Comparison of ENCODE assay signal across 11 cellular contexts in genomic region chr16:56675685-56676210, GRCh38. TPM values are rescaled to one million over a fixed set of nuclear protein-coding genes. Genes with fewer than 3 reads are reported as not detected.
A peak's percentile ranks its signal among the peaks of the same experiment; 100 is the strongest.
DNase-seq lines count a peak whose midpoint lies in the region; ATAC-seq, FAIRE-seq and TF ChIP-seq lines count a peak whose summit lies in the region.
"Had no signal": no experiment of that assay in that cellular context is flagged by ENCODE, and none has a peak within 500 bp of the region (broad histone marks: within the 10 kb centered on the region; RNA-seq: fewer than 3 reads in every experiment).

No MANE protein-coding gene starts in this region.

- CTCF ChIA-PET in HepG2 (lab: Yijun Ruan, JAX; ENCODE audit: low intra/inter-chr PET ratio, low total read pairs), result interaction anchor here (3.8 kb wide), 1 partner anchor 26 kb away, joined by 36 read pairs; no protein-coding TSS in a partner anchor

- no peak for FAIRE-seq in HepG2 (lab: Jason Lieb, UNC)

- TF ChIP-seq RAD21 in liver (IDR thresholded peaks at IDR 0.05) (no peak), HepG2 (CRISPR knock-in tag; IDR thresholded peaks at IDR 0.05) (no peak)

- peaks cover 0 to 7% (median 2%) of the 10 kb centered on the region in 4 donors for H3K4me1 ChIP-seq in liver (ENCODE audit: control insufficient read depth in 4 of 4, insufficient read depth in 4 of 4, low read length in 3 of 4)
- peaks cover 10% of the 10 kb centered on the region for H3K4me1 ChIP-seq in HepG2 (ENCODE audit: insufficient read depth, low read length)
- no peaks in the 10 kb centered on the region for H3K4me1 ChIP-seq in colonic mucosa
- H3K4me1 ChIP-seq in neuronal stem cell (ENCODE audit: control insufficient read depth in 2 of 2, insufficient read depth in 1 of 2, low read depth in 1 of 2, low read length in 2 of 2), result peaks cover 0 to 6% of the 10 kb centered on the region in 2 donors

- H3K36me3 ChIP-seq in liver (ENCODE audit: control insufficient read depth in 4 of 4, insufficient read depth in 3 of 4, low read depth in 1 of 4, low read length in 3 of 4) (no peaks in the 10 kb centered on the region), HepG2 (replicated peaks in 1 of 2; ENCODE audit: control insufficient read depth in 1 of 2, insufficient read depth in 2 of 2, low read length in 2 of 2) (no peaks in the 10 kb centered on the region), colonic mucosa (no peaks in the 10 kb centered on the region), neuronal stem cell (replicated peaks in 1 of 2; ENCODE audit: control insufficient read depth in 2 of 2, insufficient read depth in 2 of 2, low read length in 2 of 2) (no peaks in the 10 kb centered on the region)

- no peaks in the 10 kb centered on the region for H3K79me2 ChIP-seq in HepG2 (ENCODE audit: insufficient read depth, low read length)

- H2BK12ac ChIP-seq in neuronal stem cell (ENCODE audit: low read length), result no peak overlapping the region

- no peak overlapping the region for H2BK15ac ChIP-seq in neuronal stem cell (ENCODE audit: low read length)

- no peak overlapping the region for H4K8ac ChIP-seq in neuronal stem cell (ENCODE audit: low read depth, low read length)

- no peaks in the 10 kb centered on the region for H3K27me3 ChIP-seq in liver (ENCODE audit: control insufficient read depth in 4 of 4, insufficient read depth in 4 of 4, low read length in 3 of 4)
- H3K27me3 ChIP-seq in HepG2 (ENCODE audit: control insufficient read depth in 1 of 2, insufficient read depth in 2 of 2, low read length in 2 of 2), result peaks cover 0 to 30% of the 10 kb centered on the region in 2 experiments; a peak in 3 of 5 replicates
- peaks cover 6% of the 10 kb centered on the region for H3K27me3 ChIP-seq in colonic mucosa
- H3K27me3 ChIP-seq in neuronal stem cell (ENCODE audit: control insufficient read depth in 3 of 3, insufficient read depth in 3 of 3, low read depth in 1 of 3, low read length in 3 of 3), result peaks cover 12 to 93% (median 63%) of the 10 kb centered on the region in 3 experiments

- H3K79me1 ChIP-seq in neuronal stem cell (ENCODE audit: low read depth, low read length), result no peaks in the 10 kb centered on the region

- H4K91ac ChIP-seq in neuronal stem cell (ENCODE audit: low read depth, low read length, poor library complexity), result no peak overlapping the region

- H3K9ac ChIP-seq in liver (ENCODE audit: low read depth in 1 of 2, low read length in 2 of 2), result no peak overlapping the region
- no peak overlapping the region for H3K9ac ChIP-seq in HepG2 (ENCODE audit: insufficient read depth, low read depth, low read length)
- peak overlapping the region; percentile 30 to 46 for H3K9ac ChIP-seq in colonic mucosa (ENCODE audit: low read depth in 2 of 2, low read length in 2 of 2)
- no peak overlapping the region for H3K9ac ChIP-seq in neuronal stem cell (ENCODE audit: low read depth, low read length, poor library complexity)

- no peak overlapping the region for H3K14ac ChIP-seq in neuronal stem cell (ENCODE audit: low read length)

- H3K4me3 ChIP-seq in liver (ENCODE audit: low read depth in 1 of 3, low read length in 3 of 3) (peak overlapping the region in 2 of 3 donors; percentile 15 to 17), HepG2 (replicated peaks in 1 of 3; ENCODE audit: insufficient read depth in 1 of 3, low read depth in 2 of 3, low read length in 3 of 3) (no peak overlapping the region), colonic mucosa (peak overlapping the region; percentile 29), neuronal stem cell (ENCODE audit: low read length in 2 of 2) (no peak overlapping the region)
- H3K4me3 ChIP-seq: lung had no signal

- POLR2A ChIA-PET in HepG2 (lab: Yijun Ruan, JAX), result no interaction called here

- peak overlapping the region; percentile 82 for H3K23ac ChIP-seq in neuronal stem cell (ENCODE audit: low read depth, low read length, poor library complexity)

- TF ChIP-seq CTCF in liver (IDR thresholded peaks at IDR 0.05; ENCODE audit: low read depth, low read length, missing input control) (no peak), HepG2 (CRISPR knock-in tag; IDR thresholded peaks at IDR 0.05) (no peak), colonic mucosa (IDR thresholded peaks at IDR 0.05) (no peak)

- H3K18ac ChIP-seq in neuronal stem cell (ENCODE audit: low read length), result peak overlapping the region; percentile 35

- H2BK120ac ChIP-seq in neuronal stem cell (ENCODE audit: low read depth, low read length), result no peak overlapping the region

- H2AFZ ChIP-seq in HepG2 (ENCODE audit: low read length) (no peak overlapping the region), neuronal stem cell (ENCODE audit: low read length) (peak overlapping the region; percentile 22)

- H4K20me1 ChIP-seq in HepG2 (ENCODE audit: insufficient read depth, low read length), result no peaks in the 10 kb centered on the region

- TF ChIP-seq EP300 in HepG2 (IDR thresholded peaks at IDR 0.05; ENCODE audit: low read depth in 2 of 2, low read length in 2 of 2), result no peak
- no peak for TF ChIP-seq EP300 in HepG2 (CRISPR knock-in tag; IDR thresholded peaks at IDR 0.05; ENCODE audit: borderline replicate concordance)

- in situ Hi-C loops in HepG2 (cut with HindIII; ENCODE audit: extremely low pct_ligation_motif_present, low pct_unique_long_range_greater_than_20kb), result no loop called here

- TF ChIP-seq POLR2A in HepG2 (IDR thresholded peaks at IDR 0.05; ENCODE audit: insufficient read depth in 1 of 2, low read depth in 2 of 2, low read length in 2 of 2), result no peak

- no peak overlapping the region for H2AK5ac ChIP-seq in neuronal stem cell (ENCODE audit: low read depth, low read length)

- no peak overlapping the region for H3K4ac ChIP-seq in neuronal stem cell (ENCODE audit: low read length)

- H3K9me3 ChIP-seq in liver (ENCODE audit: control insufficient read depth in 4 of 4, low read length in 3 of 4), result no peaks in the 10 kb centered on the region
- H3K9me3 ChIP-seq in HepG2 (ENCODE audit: low read length), result no peaks in the 10 kb centered on the region
- no peaks in the 10 kb centered on the region for H3K9me3 ChIP-seq in colonic mucosa
- peaks cover 0 to 2% of the 10 kb centered on the region in 2 donors for H3K9me3 ChIP-seq in neuronal stem cell (replicated peaks in 1 of 2; ENCODE audit: control insufficient read depth in 2 of 2, insufficient read depth in 1 of 2, low read depth in 1 of 2, low read length in 2 of 2)

- WGBS in liver, result 27% methylated on average over 32 of the region's 32 CpGs
- WGBS in HepG2 (ENCODE audit: low lambda C conversion rate), result 74% methylated on average over 27 of the region's 32 CpGs
- no CpG with 5 or more reads among the region's 32 CpGs for WGBS in neuronal stem cell (ENCODE audit: extremely low coverage in 2 of 2, insufficient read length in 2 of 2, insufficient replicate concordance in 1 of 2), 2 donors

- H3K4me2 ChIP-seq in HepG2 (ENCODE audit: low read depth, low read length) (no peak overlapping the region), neuronal stem cell (ENCODE audit: insufficient read depth, low read length, poor library complexity, severe bottlenecking) (peak overlapping the region; percentile 51)

- intact Hi-C loops in HepG2 (cut with micrococcal nuclease; ENCODE audit: unreplicated experiment) (no loop called here), colonic mucosa (cut with DNase I) (no loop called here)

- DNase-seq in HepG2 (ENCODE audit: low spot score), result no peak
- DNase-seq in colonic mucosa, result no peak
- DNase-seq in neuronal stem cell (ENCODE audit: low spot score), result no peak
- DNase-seq in DMS114 treated with DMSO at 0.1 percent for 48 hours (lab: John Stamatoyannopoulos, UW; ENCODE audit: unreplicated experiment), result no peak
- DNase-seq in epidermal melanocyte (ENCODE audit: insufficient read length, low spot score), result no peak
- DNase-seq: NCI-H1105 had no signal

- BruUV-seq in HepG2 (replicated peaks; lab: Mats Ljungman, UMichigan), result no TSS peak

- H3K27ac ChIP-seq in liver (ENCODE audit: low read depth in 1 of 2, low read length in 2 of 2), result no peak overlapping the region
- H3K27ac ChIP-seq in HepG2 (ENCODE audit: extremely low read length, insufficient read depth, low read length), result no peak overlapping the region
- H3K27ac ChIP-seq in colonic mucosa, result no peak overlapping the region
- H3K27ac ChIP-seq in neuronal stem cell (replicated peaks; ENCODE audit: low read length), result no peak overlapping the region
- H3K27ac ChIP-seq: C4-2B had no signal

- no peak for ATAC-seq in HepG2
- no peak for ATAC-seq in HG03469 (IDR thresholded peaks at IDR 0.05; ENCODE audit: unreplicated experiment)
- ATAC-seq in HG02678 (IDR thresholded peaks at IDR 0.05; ENCODE audit: unreplicated experiment), result no peak

- H2BK5ac ChIP-seq in neuronal stem cell (ENCODE audit: low read length), result no peak overlapping the region

RNA-seq across cellular contexts. Expression of gene MT1H, which starts 6.1 kb away (rescaled TPM):
- 1,000 to 10,000 TPM in 1 of 2 donors, 1 to 10 TPM in 1; 4.4 to 1,396 TPM for total RNA-seq in liver
- 1,000 to 10,000 TPM in 1 of 2 donors, 100 to 1,000 TPM in 1; 479 to 1,775 TPM for polyA plus RNA-seq in liver
- 0.60 TPM in 1 of 2 replicates, not detected in the other for total RNA-seq in HepG2 (2016; rRNA removed; fragmentation: Illumina TruSeq; extraction: Trizol)
- not detected in 2 replicates for total RNA-seq in HepG2 (2016; cell fraction: cytosol; rRNA removed; fragmentation: Illumina TruSeq; extraction: Trizol; ENCODE audit: low read depth)
- not detected in 2 replicates for total RNA-seq in HepG2 (2016; cell fraction: insoluble cytoplasmic fraction; rRNA removed; fragmentation: Illumina TruSeq; extraction: Trizol)
- not detected in 2 replicates for total RNA-seq in HepG2 (2016; cell fraction: membrane; rRNA removed; fragmentation: Illumina TruSeq; extraction: Trizol)
- 0.65 TPM in 1 of 2 replicates, not detected in the other for total RNA-seq in HepG2 (2016; cell fraction: nucleus; rRNA removed; fragmentation: Illumina TruSeq; extraction: Trizol)
- polyA plus RNA-seq in HepG2 (2011; rRNA removed), result not detected in 2 replicates
- polyA plus RNA-seq in HepG2 (2011; cell fraction: cytosol; rRNA removed), result not detected in 2 replicates
- not detected in 2 replicates for polyA plus RNA-seq in HepG2 (2011; cell fraction: nucleus; rRNA removed)
- polyA plus RNA-seq in HepG2 (2012), result not detected in 2 replicates
- polyA plus RNA-seq in HepG2 (2016; cell fraction: cytosol; fragmentation: Illumina TruSeq; extraction: Trizol; ENCODE audit: low read depth), result 0.37 TPM in 1 of 2 replicates, not detected in the other
- 1.2 TPM in 1 of 2 replicates, not detected in the other for polyA plus RNA-seq in HepG2 (2016; cell fraction: insoluble cytoplasmic fraction; fragmentation: Illumina TruSeq; extraction: Trizol; ENCODE audit: low read depth)
- not detected in 2 replicates for polyA plus RNA-seq in HepG2 (2016; cell fraction: membrane; fragmentation: Illumina TruSeq; extraction: Trizol; ENCODE audit: low read depth)
- 2.4 TPM in 1 of 2 replicates, not detected in the other for polyA plus RNA-seq in HepG2 (2016; cell fraction: nucleus; fragmentation: Illumina TruSeq; extraction: Trizol; ENCODE audit: insufficient read depth, low read depth)
- not detected in 2 replicates for polyA minus RNA-seq in HepG2 (2011; rRNA and poly(A)+ RNA removed; ENCODE audit: low replicate concordance)
- polyA minus RNA-seq in HepG2 (2011; cell fraction: cytosol; rRNA and poly(A)+ RNA removed), result not detected in 2 replicates
- polyA minus RNA-seq in HepG2 (2011; cell fraction: nucleus; rRNA and poly(A)+ RNA removed), result not detected in 2 replicates
- 100 to 1,000 TPM in 1 of 2 donors, 10 to 100 TPM in 1; 43.8 to 180 TPM for total RNA-seq in colonic mucosa
- not detected for polyA plus RNA-seq in neuronal stem cell (2013, experiment 1 of 2)
- polyA plus RNA-seq in neuronal stem cell (2013, experiment 2 of 2), result not detected

RNA-seq across cellular contexts. Expression of gene MT1X, which starts 6.5 kb away (rescaled TPM):
- total RNA-seq in liver (100 to 1,000 TPM; 213 to 754 TPM), HepG2 (2016; rRNA removed; fragmentation: Illumina TruSeq; extraction: Trizol) (288 and 327 TPM in 2 replicates), colonic mucosa (100 to 1,000 TPM; 112 to 149 TPM)
- polyA plus RNA-seq in liver (1,000 to 10,000 TPM; 2,051 to 3,979 TPM), HepG2 (2011; rRNA removed) (9.8 and 19.7 TPM in 2 replicates)
- 73.9 and 100 TPM in 2 replicates for total RNA-seq in HepG2 (2016; cell fraction: cytosol; rRNA removed; fragmentation: Illumina TruSeq; extraction: Trizol; ENCODE audit: low read depth)
- total RNA-seq in HepG2 (2016; cell fraction: insoluble cytoplasmic fraction; rRNA removed; fragmentation: Illumina TruSeq; extraction: Trizol), result 257 and 313 TPM in 2 replicates
- total RNA-seq in HepG2 (2016; cell fraction: membrane; rRNA removed; fragmentation: Illumina TruSeq; extraction: Trizol), result 97.1 and 117 TPM in 2 replicates
- total RNA-seq in HepG2 (2016; cell fraction: nucleus; rRNA removed; fragmentation: Illumina TruSeq; extraction: Trizol), result 90.2 and 125 TPM in 2 replicates
- polyA plus RNA-seq in HepG2 (2011; cell fraction: cytosol; rRNA removed), result 45.2 and 131 TPM in 2 replicates
- 13.2 and 26.8 TPM in 2 replicates for polyA plus RNA-seq in HepG2 (2011; cell fraction: nucleus; rRNA removed)
- 19.2 and 23.8 TPM in 2 replicates for polyA plus RNA-seq in HepG2 (2012)
- polyA plus RNA-seq in HepG2 (2016; cell fraction: cytosol; fragmentation: Illumina TruSeq; extraction: Trizol; ENCODE audit: low read depth), result 63.5 and 83.4 TPM in 2 replicates
- polyA plus RNA-seq in HepG2 (2016; cell fraction: insoluble cytoplasmic fraction; fragmentation: Illumina TruSeq; extraction: Trizol; ENCODE audit: low read depth), result 331 and 345 TPM in 2 replicates
- 110 and 112 TPM in 2 replicates for polyA plus RNA-seq in HepG2 (2016; cell fraction: membrane; fragmentation: Illumina TruSeq; extraction: Trizol; ENCODE audit: low read depth)
- polyA plus RNA-seq in HepG2 (2016; cell fraction: nucleus; fragmentation: Illumina TruSeq; extraction: Trizol; ENCODE audit: insufficient read depth, low read depth), result 198 and 202 TPM in 2 replicates
- 60.6 and 119 TPM in 2 replicates for polyA minus RNA-seq in HepG2 (2011; rRNA and poly(A)+ RNA removed; ENCODE audit: low replicate concordance)
- polyA minus RNA-seq in HepG2 (2011; cell fraction: cytosol; rRNA and poly(A)+ RNA removed), result 14.0 and 19.4 TPM in 2 replicates
- 6.5 and 8.1 TPM in 2 replicates for polyA minus RNA-seq in HepG2 (2011; cell fraction: nucleus; rRNA and poly(A)+ RNA removed)
- 36.2 TPM for polyA plus RNA-seq in neuronal stem cell (2013, experiment 1 of 2)
- 33.3 TPM for polyA plus RNA-seq in neuronal stem cell (2013, experiment 2 of 2)

RNA-seq across cellular contexts. Expression of gene MT1G, which starts 7.9 kb away (rescaled TPM):
- total RNA-seq in liver, result 1,000 to 10,000 TPM in 1 of 2 donors, 100 to 1,000 TPM in 1; 152 to 2,353 TPM
- polyA plus RNA-seq in liver, result 1,000 to 10,000 TPM; 4,443 to 9,444 TPM
- total RNA-seq in HepG2 (2016; rRNA removed; fragmentation: Illumina TruSeq; extraction: Trizol), result 377 and 511 TPM in 2 replicates
- 81.8 and 119 TPM in 2 replicates for total RNA-seq in HepG2 (2016; cell fraction: cytosol; rRNA removed; fragmentation: Illumina TruSeq; extraction: Trizol; ENCODE audit: low read depth)
- total RNA-seq in HepG2 (2016; cell fraction: insoluble cytoplasmic fraction; rRNA removed; fragmentation: Illumina TruSeq; extraction: Trizol), result 362 and 548 TPM in 2 replicates
- 191 and 213 TPM in 2 replicates for total RNA-seq in HepG2 (2016; cell fraction: membrane; rRNA removed; fragmentation: Illumina TruSeq; extraction: Trizol)
- 142 and 170 TPM in 2 replicates for total RNA-seq in HepG2 (2016; cell fraction: nucleus; rRNA removed; fragmentation: Illumina TruSeq; extraction: Trizol)
- polyA plus RNA-seq in HepG2 (2011; rRNA removed), result 1.1 and 3.6 TPM in 2 replicates
- 1.00 and 10.2 TPM in 2 replicates for polyA plus RNA-seq in HepG2 (2011; cell fraction: cytosol; rRNA removed)
- 2.0 and 3.1 TPM in 2 replicates for polyA plus RNA-seq in HepG2 (2011; cell fraction: nucleus; rRNA removed)
- 11.3 and 12.1 TPM in 2 replicates for polyA plus RNA-seq in HepG2 (2012)
- polyA plus RNA-seq in HepG2 (2016; cell fraction: cytosol; fragmentation: Illumina TruSeq; extraction: Trizol; ENCODE audit: low read depth), result 179 and 216 TPM in 2 replicates
- polyA plus RNA-seq in HepG2 (2016; cell fraction: insoluble cytoplasmic fraction; fragmentation: Illumina TruSeq; extraction: Trizol; ENCODE audit: low read depth), result 943 and 977 TPM in 2 replicates
- 335 and 361 TPM in 2 replicates for polyA plus RNA-seq in HepG2 (2016; cell fraction: membrane; fragmentation: Illumina TruSeq; extraction: Trizol; ENCODE audit: low read depth)
- 454 and 473 TPM in 2 replicates for polyA plus RNA-seq in HepG2 (2016; cell fraction: nucleus; fragmentation: Illumina TruSeq; extraction: Trizol; ENCODE audit: insufficient read depth, low read depth)
- 4.1 TPM in 1 of 2 replicates, not detected in the other for polyA minus RNA-seq in HepG2 (2011; rRNA and poly(A)+ RNA removed; ENCODE audit: low replicate concordance)
- 2.0 TPM in 1 of 2 replicates, not detected in the other for polyA minus RNA-seq in HepG2 (2011; cell fraction: cytosol; rRNA and poly(A)+ RNA removed)
- not detected in 2 replicates for polyA minus RNA-seq in HepG2 (2011; cell fraction: nucleus; rRNA and poly(A)+ RNA removed)
- 100 to 1,000 TPM; 243 to 995 TPM for total RNA-seq in colonic mucosa
- not detected for polyA plus RNA-seq in neuronal stem cell (2013, experiment 1 of 2)
- polyA plus RNA-seq in neuronal stem cell (2013, experiment 2 of 2), result not detected

RNA-seq across cellular contexts. Expression of gene MT1F, which starts 18.0 kb away (rescaled TPM):
- total RNA-seq in liver (100 to 1,000 TPM in 1 of 2 donors, 10 to 100 TPM in 1; 14.2 to 142 TPM), HepG2 (2016; rRNA removed; fragmentation: Illumina TruSeq; extraction: Trizol) (169 and 211 TPM in 2 replicates), colonic mucosa (10 to 100 TPM; 35.5 to 40.0 TPM)
- polyA plus RNA-seq in liver (100 to 1,000 TPM; 126 to 895 TPM), HepG2 (2011; rRNA removed) (1.2 and 1.9 TPM in 2 replicates)
- 74.8 and 116 TPM in 2 replicates for total RNA-seq in HepG2 (2016; cell fraction: cytosol; rRNA removed; fragmentation: Illumina TruSeq; extraction: Trizol; ENCODE audit: low read depth)
- 152 and 218 TPM in 2 replicates for total RNA-seq in HepG2 (2016; cell fraction: insoluble cytoplasmic fraction; rRNA removed; fragmentation: Illumina TruSeq; extraction: Trizol)
- total RNA-seq in HepG2 (2016; cell fraction: membrane; rRNA removed; fragmentation: Illumina TruSeq; extraction: Trizol), result 102 and 129 TPM in 2 replicates
- 74.7 and 86.2 TPM in 2 replicates for total RNA-seq in HepG2 (2016; cell fraction: nucleus; rRNA removed; fragmentation: Illumina TruSeq; extraction: Trizol)
- polyA plus RNA-seq in HepG2 (2011; cell fraction: cytosol; rRNA removed), result 0.65 and 3.2 TPM in 2 replicates
- polyA plus RNA-seq in HepG2 (2011; cell fraction: nucleus; rRNA removed), result 0.74 and 1.2 TPM in 2 replicates
- 7.4 and 10.6 TPM in 2 replicates for polyA plus RNA-seq in HepG2 (2012)
- 118 and 166 TPM in 2 replicates for polyA plus RNA-seq in HepG2 (2016; cell fraction: cytosol; fragmentation: Illumina TruSeq; extraction: Trizol; ENCODE audit: low read depth)
- polyA plus RNA-seq in HepG2 (2016; cell fraction: insoluble cytoplasmic fraction; fragmentation: Illumina TruSeq; extraction: Trizol; ENCODE audit: low read depth), result 244 and 275 TPM in 2 replicates
- polyA plus RNA-seq in HepG2 (2016; cell fraction: membrane; fragmentation: Illumina TruSeq; extraction: Trizol; ENCODE audit: low read depth), result 146 and 151 TPM in 2 replicates
- 115 and 132 TPM in 2 replicates for polyA plus RNA-seq in HepG2 (2016; cell fraction: nucleus; fragmentation: Illumina TruSeq; extraction: Trizol; ENCODE audit: insufficient read depth, low read depth)
- 0.28 and 5.1 TPM in 2 replicates for polyA minus RNA-seq in HepG2 (2011; rRNA and poly(A)+ RNA removed; ENCODE audit: low replicate concordance)
- 1.3 and 2.2 TPM in 2 replicates for polyA minus RNA-seq in HepG2 (2011; cell fraction: cytosol; rRNA and poly(A)+ RNA removed)
- polyA minus RNA-seq in HepG2 (2011; cell fraction: nucleus; rRNA and poly(A)+ RNA removed), result 0.64 TPM in 1 of 2 replicates, not detected in the other
- polyA plus RNA-seq in neuronal stem cell (2013, experiment 1 of 2), result 1.9 TPM
- polyA plus RNA-seq in neuronal stem cell (2013, experiment 2 of 2), result 2.0 TPM

RNA-seq across cellular contexts. Expression of gene MT1B, which starts 24.1 kb away (rescaled TPM):
- total RNA-seq in liver, result 1 to 10 TPM in 1 of 2 donors, not detected in 1; 1.5 TPM
- polyA plus RNA-seq in liver, result 1 to 10 TPM in 1 of 2 donors, not detected in 1; 1.2 TPM
- total RNA-seq in HepG2 (2016; rRNA removed; fragmentation: Illumina TruSeq; extraction: Trizol), result 0.89 TPM in 1 of 2 replicates, not detected in the other
- not detected in 2 replicates for total RNA-seq in HepG2 (2016; cell fraction: cytosol; rRNA removed; fragmentation: Illumina TruSeq; extraction: Trizol; ENCODE audit: low read depth)
- 0.45 TPM in 1 of 2 replicates, not detected in the other for total RNA-seq in HepG2 (2016; cell fraction: insoluble cytoplasmic fraction; rRNA removed; fragmentation: Illumina TruSeq; extraction: Trizol)
- not detected in 2 replicates for total RNA-seq in HepG2 (2016; cell fraction: membrane; rRNA removed; fragmentation: Illumina TruSeq; extraction: Trizol)
- total RNA-seq in HepG2 (2016; cell fraction: nucleus; rRNA removed; fragmentation: Illumina TruSeq; extraction: Trizol), result not detected in 2 replicates
- polyA plus RNA-seq in HepG2 (2011; rRNA removed), result not detected in 2 replicates
- polyA plus RNA-seq in HepG2 (2011; cell fraction: cytosol; rRNA removed), result not detected in 2 replicates
- polyA plus RNA-seq in HepG2 (2011; cell fraction: nucleus; rRNA removed), result not detected in 2 replicates
- polyA plus RNA-seq in HepG2 (2012), result not detected in 2 replicates
- polyA plus RNA-seq in HepG2 (2016; cell fraction: cytosol; fragmentation: Illumina TruSeq; extraction: Trizol; ENCODE audit: low read depth), result 1.1 TPM in 1 of 2 replicates, not detected in the other
- 1.3 TPM in 1 of 2 replicates, not detected in the other for polyA plus RNA-seq in HepG2 (2016; cell fraction: insoluble cytoplasmic fraction; fragmentation: Illumina TruSeq; extraction: Trizol; ENCODE audit: low read depth)
- polyA plus RNA-seq in HepG2 (2016; cell fraction: membrane; fragmentation: Illumina TruSeq; extraction: Trizol; ENCODE audit: low read depth), result not detected in 2 replicates
- polyA plus RNA-seq in HepG2 (2016; cell fraction: nucleus; fragmentation: Illumina TruSeq; extraction: Trizol; ENCODE audit: insufficient read depth, low read depth), result not detected in 2 replicates
- not detected in 2 replicates for polyA minus RNA-seq in HepG2 (2011; rRNA and poly(A)+ RNA removed; ENCODE audit: low replicate concordance)
- polyA minus RNA-seq in HepG2 (2011; cell fraction: cytosol; rRNA and poly(A)+ RNA removed), result not detected in 2 replicates
- polyA minus RNA-seq in HepG2 (2011; cell fraction: nucleus; rRNA and poly(A)+ RNA removed), result not detected in 2 replicates
- not detected for total RNA-seq in colonic mucosa
- not detected for polyA plus RNA-seq in neuronal stem cell (2013, experiment 1 of 2)
- polyA plus RNA-seq in neuronal stem cell (2013, experiment 2 of 2), result not detected
- total RNA-seq: lung had no signal
- polyA plus RNA-seq: lung had no signal

Comparison
In these comparisons a context has a peak if more than half of its experiments do, and no peak if none do; other contexts are left out.
1. H3K4me3 ChIP-seq: peak in liver (2 of 3) and colonic mucosa (single experiment); none in HepG2 (0 of 3) and neuronal stem cell (0 of 2).
2. H3K9ac ChIP-seq: peak in colonic mucosa (2 of 2); none in liver (0 of 2), HepG2 (single experiment) and neuronal stem cell (single experiment).